Comparison of ENCODE assay signal across 1 cellular context in genomic region chr10:95988702-95989101, GRCh38.
TF ChIP-seq lines count a peak whose summit lies in the region.

No MANE protein-coding gene starts in this region.

TF ChIP-seq in HepG2, 621 proteins besides CTCF, POLR2A, EP300 and RAD21 (continued from another document):
- TF ChIP-seq TFE3 (CRISPR knock-in tag; IDR thresholded peaks at IDR 0.05) (no peak), SPEN (CRISPR knock-in tag; IDR thresholded peaks at IDR 0.05; ENCODE audit: low read depth) (no peak)
